Comparison of ENCODE assay signal across 8 cellular contexts in the genomic region with DNA sequence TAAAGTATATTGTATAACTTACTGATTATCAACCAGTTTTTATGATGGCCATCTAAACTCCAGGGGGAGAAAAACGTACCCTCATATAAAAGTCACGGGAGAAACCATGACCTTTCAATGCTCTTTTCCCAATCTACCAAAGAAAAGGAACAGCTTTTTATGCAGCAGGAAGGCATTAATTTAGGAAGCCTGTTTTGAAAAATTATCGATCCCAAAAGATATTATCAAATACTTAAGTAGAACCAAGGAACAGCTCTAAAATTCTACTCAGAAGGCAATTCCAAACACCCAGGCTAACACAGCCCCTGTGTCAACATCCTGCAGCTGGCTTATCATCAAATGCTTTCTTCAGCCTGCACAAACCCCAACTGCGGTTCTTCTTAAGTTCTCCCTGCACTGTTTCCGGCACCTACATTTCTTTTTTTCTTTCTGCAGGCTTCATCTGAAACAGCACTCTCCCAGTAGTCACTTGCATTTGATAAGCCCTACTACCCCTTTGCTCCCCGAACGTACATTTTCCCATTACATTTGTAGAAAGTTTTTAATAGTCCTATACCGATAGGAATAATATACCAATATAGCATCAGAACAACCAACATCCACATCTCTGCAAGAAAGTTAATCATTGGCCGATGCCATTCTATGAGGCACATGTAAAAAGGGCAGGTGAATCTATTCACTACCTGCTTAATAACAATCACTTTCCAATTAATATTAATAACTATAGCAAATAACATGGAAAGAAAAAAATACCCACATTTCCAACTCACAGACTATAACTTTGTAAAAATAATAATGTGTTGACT. TPM values are rescaled to one million over a fixed set of nuclear protein-coding genes. Genes with fewer than 3 reads are reported as not detected.
DNase-seq lines count a peak whose midpoint lies in the region; ATAC-seq and TF ChIP-seq lines count a peak whose summit lies in the region.

No MANE protein-coding gene starts in this region.

- TF ChIP-seq CTCF in Calu3 (IDR thresholded peaks at IDR 0.05; ENCODE audit: unreplicated experiment): no peak
- TF ChIP-seq CTCF in nephron progenitor cell (IDR thresholded peaks at IDR 0.05): no peak

- intact Hi-C loops in Calu3 (cut with micrococcal nuclease; ENCODE audit: unreplicated experiment): no loop called here
- intact Hi-C loops in activated T-helper 1 cell treated with anti-CD3 and anti-CD28 coated beads, Interleukin-12 subunit alpha, Interleukin-12 subunit beta, Interleukin-2, Interleukin-4 antibody, amounts not matched to agents 30 ng/mL and 10 ng/mL and 1 ng/mL, durations not matched to agents 14 hours and 24 hours and 36 hours (cut with micrococcal nuclease): loop anchor here (1.0 to 5.0 kb wide), 4 partner anchors 8 to 94 kb away; no protein-coding TSS in a partner anchor

- H3K36me3 Mint-ChIP-seq in Calu3 (ENCODE audit: insufficient read depth, unreplicated experiment) (no peaks in the 10 kb centered on the region), nephron progenitor cell (ENCODE audit: low read depth) (no peaks in the 10 kb centered on the region)
- peaks cover 5% of the 10 kb centered on the region for H3K36me3 Mint-ChIP-seq in activated T-helper 1 cell treated with anti-CD3 and anti-CD28 coated beads, Interleukin-12 subunit alpha, Interleukin-12 subunit beta, Interleukin-2, Interleukin-4 antibody, amounts not matched to agents 30 ng/mL and 10 ng/mL and 1 ng/mL, durations not matched to agents 14 hours and 24 hours and 36 hours (ENCODE audit: low read depth)

- H3K4me1 Mint-ChIP-seq in Calu3 (ENCODE audit: low read depth, unreplicated experiment) (peaks cover 11% of the 10 kb centered on the region), nephron progenitor cell (peaks cover 38% of the 10 kb centered on the region)
- H3K4me1 Mint-ChIP-seq in activated T-helper 1 cell treated with anti-CD3 and anti-CD28 coated beads, Interleukin-12 subunit alpha, Interleukin-12 subunit beta, Interleukin-2, Interleukin-4 antibody, amounts not matched to agents 30 ng/mL and 10 ng/mL and 1 ng/mL, durations not matched to agents 14 hours and 24 hours and 36 hours (ENCODE audit: low read depth): peaks cover 66% of the 10 kb centered on the region

- ATAC-seq in GM19463 (IDR thresholded peaks at IDR 0.05; ENCODE audit: unreplicated experiment) (peak; percentile 75), HG03520 (IDR thresholded peaks at IDR 0.05; ENCODE audit: unreplicated experiment) (peak; percentile 69), esophagus mucosa (no peak)

- H3K27me3 Mint-ChIP-seq in Calu3 (ENCODE audit: unreplicated experiment): no peaks in the 10 kb centered on the region
- no peaks in the 10 kb centered on the region for H3K27me3 Mint-ChIP-seq in activated T-helper 1 cell treated with anti-CD3 and anti-CD28 coated beads, Interleukin-12 subunit alpha, Interleukin-12 subunit beta, Interleukin-2, Interleukin-4 antibody, amounts not matched to agents 30 ng/mL and 10 ng/mL and 1 ng/mL, durations not matched to agents 14 hours and 24 hours and 36 hours (ENCODE audit: insufficient read depth)
- H3K27me3 Mint-ChIP-seq in nephron progenitor cell (ENCODE audit: low read depth, poor library complexity): no peaks in the 10 kb centered on the region

- H3K4me3 Mint-ChIP-seq in Calu3 (ENCODE audit: low read depth, unreplicated experiment) (peak overlapping the region; percentile 29), nephron progenitor cell (no peak overlapping the region)
- peak overlapping the region; percentile 74 for H3K4me3 Mint-ChIP-seq in activated T-helper 1 cell treated with anti-CD3 and anti-CD28 coated beads, Interleukin-12 subunit alpha, Interleukin-12 subunit beta, Interleukin-2, Interleukin-4 antibody, amounts not matched to agents 30 ng/mL and 10 ng/mL and 1 ng/mL, durations not matched to agents 14 hours and 24 hours and 36 hours

- no peak overlapping the region for H3K27ac Mint-ChIP-seq in Calu3 (ENCODE audit: unreplicated experiment)
- H3K27ac Mint-ChIP-seq in activated T-helper 1 cell treated with anti-CD3 and anti-CD28 coated beads, Interleukin-12 subunit alpha, Interleukin-12 subunit beta, Interleukin-2, Interleukin-4 antibody, amounts not matched to agents 30 ng/mL and 10 ng/mL and 1 ng/mL, durations not matched to agents 14 hours and 24 hours and 36 hours: peak overlapping the region; percentile 85
- peak overlapping the region; percentile 0 for H3K27ac Mint-ChIP-seq in nephron progenitor cell

- DNase-seq in Calu3: no peak
- DNase-seq in activated T-helper 1 cell treated with anti-CD3 and anti-CD28 coated beads, Interleukin-12 subunit alpha, Interleukin-12 subunit beta, Interleukin-2, Interleukin-4 antibody, amounts not matched to agents 30 ng/mL and 10 ng/mL and 1 ng/mL, durations not matched to agents 14 hours and 24 hours and 36 hours (ENCODE audit: low spot score): peak; percentile 57
- no peak for DNase-seq in nephron progenitor cell
- DNase-seq in NCI-H524 (lab: John Stamatoyannopoulos, UW): no peak
- no peak for DNase-seq in NCI-H748 (lab: John Stamatoyannopoulos, UW; ENCODE audit: unreplicated experiment)

- CTCF ChIA-PET in Calu3 (lab: Charles Lee): no interaction called here

- H3K9me3 Mint-ChIP-seq in Calu3 (ENCODE audit: low read depth, unreplicated experiment) (no peaks in the 10 kb centered on the region), nephron progenitor cell (no peaks in the 10 kb centered on the region)
- no peaks in the 10 kb centered on the region for H3K9me3 Mint-ChIP-seq in activated T-helper 1 cell treated with anti-CD3 and anti-CD28 coated beads, Interleukin-12 subunit alpha, Interleukin-12 subunit beta, Interleukin-2, Interleukin-4 antibody, amounts not matched to agents 30 ng/mL and 10 ng/mL and 1 ng/mL, durations not matched to agents 14 hours and 24 hours and 36 hours

- no TSS peak for BruUV-seq in Calu3 (replicated peaks; lab: Mats Ljungman, UMichigan)

RNA-seq across cellular contexts. Expression of a gene that starts 47.9 kb away (rescaled TPM):
- total RNA-seq in Calu3 (2022) (22.7 and 24.2 TPM in 2 replicates), esophagus mucosa (10.0 TPM)
- total RNA-seq in activated T-helper 1 cell treated with anti-CD3 and anti-CD28 coated beads, Interleukin-12 subunit alpha, Interleukin-12 subunit beta, Interleukin-2, Interleukin-4 antibody, amounts not matched to agents 30 ng/mL and 10 ng/mL and 1 ng/mL, durations not matched to agents 14 hours and 24 hours and 36 hours: 92.7 and 104 TPM in 2 replicates
